11 cellular contexts compared by ENCODE assay signal in genomic region chr16:70553175-70553574, GRCh38. TPM values are rescaled to one million over a fixed set of nuclear protein-coding genes. Genes with fewer than 3 reads are reported as not detected.
DNase-seq lines count a peak whose midpoint lies in the region; ATAC-seq and TF ChIP-seq lines count a peak whose summit lies in the region.
"Had no signal": no experiment of that assay in that cellular context is flagged by ENCODE, and none has a peak within 500 bp of the region (broad histone marks: within the 10 kb centered on the region; RNA-seq: fewer than 3 reads in every experiment).

No MANE protein-coding gene starts in this region.

- H3K9ac ChIP-seq in endodermal cell (ENCODE audit: extremely low read depth, low read length, poor library complexity, severe bottlenecking) = no peak overlapping the region

- H3K36me3 ChIP-seq in RWPE2 (ENCODE audit: low read depth) (peaks cover 100% of the 10 kb centered on the region), endodermal cell (ENCODE audit: control insufficient read depth, insufficient read depth, low read length) (peaks cover 99% of the 10 kb centered on the region)
- peaks cover 96% of the 10 kb centered on the region for H3K36me3 ChIP-seq in effector memory CD4-positive, alpha-beta T cell (ENCODE audit: control insufficient read depth, insufficient read depth, low read length)

- peaks cover 76% of the 10 kb centered on the region for H3K36me3 Mint-ChIP-seq in activated CD4-positive, alpha-beta memory T cell treated with anti-CD3 and anti-CD28 coated beads for 36 hours
- peaks cover 86% of the 10 kb centered on the region for H3K36me3 Mint-ChIP-seq in activated CD4-positive, alpha-beta memory T cell treated with anti-CD3 and anti-CD28 coated beads, Interleukin-2, amount 10 ng/mL, durations not matched to agents 7 days and 5 days (ENCODE audit: low read depth)
- peaks cover 91% of the 10 kb centered on the region for H3K36me3 Mint-ChIP-seq in endodermal cell (ENCODE audit: low read depth)

- DNase-seq in activated CD4-positive, alpha-beta memory T cell treated with anti-CD3 and anti-CD28 coated beads for 36 hours = no peak
- no peak for DNase-seq in activated CD4-positive, alpha-beta memory T cell treated with anti-CD3 and anti-CD28 coated beads, Interleukin-2, amount 10 ng/mL, durations not matched to agents 7 days and 5 days
- DNase-seq in RWPE2 (ENCODE audit: low spot score) (no peak), endodermal cell (no peak), renal cortical epithelial cell (ENCODE audit: low read depth) (peak; percentile 41), SKM-1 treated with dmso at 0.1 percent for 144 hours (lab: John Stamatoyannopoulos, UW; ENCODE audit: unreplicated experiment) (no peak)
- DNase-seq in effector memory CD4-positive, alpha-beta T cell = no peak
- DNase-seq: activated gamma-delta T cell treated with Interleukin-2 at 50 U/mL for 16 hours, Kasumi-1, T-helper 1 cell had no signal

- peak overlapping the region; percentile 50 for H3K27ac Mint-ChIP-seq in activated CD4-positive, alpha-beta memory T cell treated with anti-CD3 and anti-CD28 coated beads for 36 hours
- H3K27ac Mint-ChIP-seq in activated CD4-positive, alpha-beta memory T cell treated with anti-CD3 and anti-CD28 coated beads, Interleukin-2, amount 10 ng/mL, durations not matched to agents 7 days and 5 days = no peak overlapping the region
- H3K27ac Mint-ChIP-seq in endodermal cell = peak overlapping the region; percentile 9

- no peaks in the 10 kb centered on the region for H3K27me3 Mint-ChIP-seq in activated CD4-positive, alpha-beta memory T cell treated with anti-CD3 and anti-CD28 coated beads for 36 hours
- H3K27me3 Mint-ChIP-seq in activated CD4-positive, alpha-beta memory T cell treated with anti-CD3 and anti-CD28 coated beads, Interleukin-2, amount 10 ng/mL, durations not matched to agents 7 days and 5 days = no peaks in the 10 kb centered on the region
- H3K27me3 Mint-ChIP-seq in endodermal cell (ENCODE audit: insufficient read depth) = no peaks in the 10 kb centered on the region

- no peaks in the 10 kb centered on the region for H3K9me3 ChIP-seq in RWPE2 (ENCODE audit: severe bottlenecking)
- H3K9me3 ChIP-seq in endodermal cell (ENCODE audit: control insufficient read depth, low read length) = no peaks in the 10 kb centered on the region
- H3K9me3 ChIP-seq in effector memory CD4-positive, alpha-beta T cell (ENCODE audit: control insufficient read depth, low read length) = no peaks in the 10 kb centered on the region

- peak; percentile 42; the same call in 1 of the 3 replicates for ATAC-seq in RWPE2 (ENCODE audit: low read depth)
- no peak for ATAC-seq in GM18873 (IDR thresholded peaks at IDR 0.05; ENCODE audit: low FRiP score, unreplicated experiment)

- no peak overlapping the region for H3K4me3 ChIP-seq in RWPE2 (ENCODE audit: severe bottlenecking)
- no peak overlapping the region for H3K4me3 ChIP-seq in endodermal cell (ENCODE audit: low read length)
- no peak overlapping the region for H3K4me3 ChIP-seq in effector memory CD4-positive, alpha-beta T cell (ENCODE audit: insufficient read depth, low read depth, low read length, poor library complexity, severe bottlenecking)

- TF ChIP-seq CTCF in RWPE2 (IDR thresholded peaks at IDR 0.05; ENCODE audit: poor library complexity, severe bottlenecking) (no peak), endodermal cell (conservative IDR thresholded peaks at IDR 0.05) (no peak)

- H3K27ac ChIP-seq in RWPE2 (ENCODE audit: poor library complexity, severe bottlenecking) (no peak overlapping the region), endodermal cell (ENCODE audit: low read depth, low read length) (no peak overlapping the region)
- H3K27ac ChIP-seq in effector memory CD4-positive, alpha-beta T cell (ENCODE audit: insufficient read depth, low read length, poor library complexity, severe bottlenecking) = no peak overlapping the region

- CTCF ChIA-PET in activated CD4-positive, alpha-beta memory T cell treated with anti-CD3 and anti-CD28 coated beads for 36 hours (lab: Charles Lee) = no interaction called here
- CTCF ChIA-PET in activated CD4-positive, alpha-beta memory T cell treated with anti-CD3 and anti-CD28 coated beads, Interleukin-2, amount 10 ng/mL, durations not matched to agents 7 days and 5 days (lab: Charles Lee) = no interaction called here

- H3K4me1 Mint-ChIP-seq in activated CD4-positive, alpha-beta memory T cell treated with anti-CD3 and anti-CD28 coated beads for 36 hours (ENCODE audit: low read depth) = peaks cover 14% of the 10 kb centered on the region
- H3K4me1 Mint-ChIP-seq in activated CD4-positive, alpha-beta memory T cell treated with anti-CD3 and anti-CD28 coated beads, Interleukin-2, amount 10 ng/mL, durations not matched to agents 7 days and 5 days = peaks cover 11% of the 10 kb centered on the region
- peaks cover 4% of the 10 kb centered on the region for H3K4me1 Mint-ChIP-seq in endodermal cell

- WGBS in endodermal cell (ENCODE audit: insufficient coverage in 1 of 2, insufficient read length in 1 of 2), 2 experiments = 62 to 75% methylated on average over 2 of the region's 2 CpGs

- H3K9me3 Mint-ChIP-seq in activated CD4-positive, alpha-beta memory T cell treated with anti-CD3 and anti-CD28 coated beads for 36 hours = no peaks in the 10 kb centered on the region
- H3K9me3 Mint-ChIP-seq in activated CD4-positive, alpha-beta memory T cell treated with anti-CD3 and anti-CD28 coated beads, Interleukin-2, amount 10 ng/mL, durations not matched to agents 7 days and 5 days = no peaks in the 10 kb centered on the region
- H3K9me3 Mint-ChIP-seq in endodermal cell = no peaks in the 10 kb centered on the region

- no peaks in the 10 kb centered on the region for H3K4me1 ChIP-seq in RWPE2 (ENCODE audit: insufficient read depth, poor library complexity, severe bottlenecking)
- H3K4me1 ChIP-seq in endodermal cell (ENCODE audit: control insufficient read depth, insufficient read depth, low read length) = no peaks in the 10 kb centered on the region
- no peaks in the 10 kb centered on the region for H3K4me1 ChIP-seq in effector memory CD4-positive, alpha-beta T cell (ENCODE audit: control insufficient read depth, insufficient read depth, low read length, poor library complexity, severe bottlenecking)

- H3K27me3 ChIP-seq in RWPE2 (ENCODE audit: insufficient read depth, poor library complexity, severe bottlenecking) (no peaks in the 10 kb centered on the region), endodermal cell (ENCODE audit: control insufficient read depth, insufficient read depth, low read length, poor library complexity, severe bottlenecking) (no peaks in the 10 kb centered on the region)
- no peaks in the 10 kb centered on the region for H3K27me3 ChIP-seq in effector memory CD4-positive, alpha-beta T cell (replicated peaks; ENCODE audit: control insufficient read depth, insufficient read depth, low read length, poor library complexity, severe bottlenecking)

- POLR2A ChIA-PET in activated CD4-positive, alpha-beta memory T cell treated with anti-CD3 and anti-CD28 coated beads for 36 hours (lab: Charles Lee) = no interaction called here
- POLR2A ChIA-PET in activated CD4-positive, alpha-beta memory T cell treated with anti-CD3 and anti-CD28 coated beads, Interleukin-2, amount 10 ng/mL, durations not matched to agents 7 days and 5 days (lab: Charles Lee) = interaction anchor here (1.1 to 2.2 kb wide), 4 partner anchors 9 to 247 kb away, joined by 3 to 6 read pairs (median 4); no protein-coding TSS in a partner anchor

- H3K4me3 Mint-ChIP-seq in activated CD4-positive, alpha-beta memory T cell treated with anti-CD3 and anti-CD28 coated beads for 36 hours = no peak overlapping the region
- H3K4me3 Mint-ChIP-seq in activated CD4-positive, alpha-beta memory T cell treated with anti-CD3 and anti-CD28 coated beads, Interleukin-2, amount 10 ng/mL, durations not matched to agents 7 days and 5 days = no peak overlapping the region
- H3K4me3 Mint-ChIP-seq in endodermal cell = no peak overlapping the region

- intact Hi-C loops in activated CD4-positive, alpha-beta memory T cell treated with anti-CD3 and anti-CD28 coated beads for 36 hours (cut with micrococcal nuclease) = loop anchor here (10.0 kb wide), 1 partner anchor 298 kb away; the partner anchor contains the start of gene EXOSC6

RNA-seq across cellular contexts. Expression of gene SF3B3, which starts 29.6 kb away (rescaled TPM):
- total RNA-seq in activated CD4-positive, alpha-beta memory T cell treated with anti-CD3 and anti-CD28 coated beads for 36 hours = 100 to 1,000 TPM; 450 to 453 TPM
- total RNA-seq in activated CD4-positive, alpha-beta memory T cell treated with anti-CD3 and anti-CD28 coated beads, Interleukin-2, amount 10 ng/mL, durations not matched to agents 7 days and 5 days = 100 to 1,000 TPM; 329 to 332 TPM
- total RNA-seq in endodermal cell (100 to 1,000 TPM; 479 to 484 TPM), renal cortical epithelial cell (79.2 and 136 TPM in 2 replicates)
- polyA plus RNA-seq in endodermal cell (2013, experiment 1 of 2) = 277 TPM
- polyA plus RNA-seq in endodermal cell (2013, experiment 2 of 2) = 225 TPM

RNA-seq across cellular contexts. Expression of gene COG4, which starts 29.8 kb away (rescaled TPM):
- total RNA-seq in activated CD4-positive, alpha-beta memory T cell treated with anti-CD3 and anti-CD28 coated beads for 36 hours = 10 to 100 TPM; 35.9 to 40.2 TPM
- total RNA-seq in activated CD4-positive, alpha-beta memory T cell treated with anti-CD3 and anti-CD28 coated beads, Interleukin-2, amount 10 ng/mL, durations not matched to agents 7 days and 5 days = 10 to 100 TPM; 71.2 to 71.4 TPM
- total RNA-seq in endodermal cell = 10 to 100 TPM; 62.7 to 71.4 TPM
- polyA plus RNA-seq in endodermal cell (2013, experiment 1 of 2) = 45.1 TPM
- polyA plus RNA-seq in endodermal cell (2013, experiment 2 of 2) = 43.5 TPM
- 71.1 and 82.1 TPM in 2 replicates for total RNA-seq in renal cortical epithelial cell
